ENCODE assay signal across 15 cellular contexts in the genomic region with DNA sequence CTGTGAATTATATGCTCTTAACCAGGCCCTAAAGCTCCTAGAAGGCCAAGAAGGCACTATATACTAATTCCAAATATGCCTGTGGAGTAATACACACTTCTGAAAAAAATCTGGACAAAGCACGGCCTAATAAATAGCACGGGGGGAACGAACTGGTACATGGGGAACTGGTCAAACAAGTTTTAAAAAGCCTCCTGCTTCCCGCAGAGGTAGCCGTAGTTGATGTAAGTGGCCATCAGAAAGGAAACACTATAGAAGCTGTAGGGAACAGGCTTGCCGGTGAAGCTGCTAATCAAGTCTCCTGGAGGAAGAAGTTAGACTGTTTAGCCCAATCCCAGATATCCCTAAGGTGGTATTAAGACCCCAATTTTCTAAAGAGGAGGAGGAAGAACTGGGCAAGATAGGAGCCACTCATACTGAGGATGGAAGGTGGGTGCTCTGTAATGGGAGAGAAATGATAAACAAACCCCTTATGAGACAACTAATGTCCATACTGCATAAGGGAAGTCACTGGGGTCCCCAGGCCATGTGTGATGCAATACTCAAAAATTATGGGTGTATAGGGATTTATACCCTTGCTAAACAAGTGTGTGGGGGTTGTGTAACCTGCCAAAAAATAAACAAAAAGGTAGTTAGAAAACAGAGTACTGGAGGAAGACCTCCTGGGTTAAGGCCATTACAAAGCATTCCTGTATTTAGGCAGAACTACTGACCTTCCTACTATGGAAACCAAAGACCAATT. TPM values are rescaled to one million over a fixed set of nuclear protein-coding genes. Genes with fewer than 3 reads are reported as not detected.
DNase-seq lines count a peak whose midpoint lies in the region; ATAC-seq, FAIRE-seq and TF ChIP-seq lines count a peak whose summit lies in the region.
"Had no signal": no experiment of that assay in that cellular context is flagged by ENCODE, and none has a peak within 500 bp of the region (broad histone marks: within the 10 kb centered on the region; RNA-seq: fewer than 3 reads in every experiment).

No MANE protein-coding gene starts in this region.

- H3K9me2 ChIP-seq in PC-9 (ENCODE audit: insufficient read depth) = no peaks in the 10 kb centered on the region

- no peak overlapping the region for H3K27ac Mint-ChIP-seq in MCF 10A (ENCODE audit: low read depth, unreplicated experiment)

- no peaks in the 10 kb centered on the region for H3K4me1 Mint-ChIP-seq in MCF 10A (ENCODE audit: insufficient read depth, unreplicated experiment)

- TF ChIP-seq POLR2A in breast epithelium (IDR thresholded peaks at IDR 0.05) = no peak

- H3K4me2 ChIP-seq in PC-9 (peak overlapping the region; percentile 71), keratinocyte (ENCODE audit: control insufficient read depth, extremely low read depth, insufficient read depth, low read depth, low read length) (no peak overlapping the region)
- H3K4me2 ChIP-seq: A549 had no signal

- ATAC-seq in GM21619 (IDR thresholded peaks at IDR 0.05; ENCODE audit: unreplicated experiment) (no peak), HG03432 (IDR thresholded peaks at IDR 0.05; ENCODE audit: unreplicated experiment) (no peak)
- ATAC-seq: A549; CD8-positive, alpha-beta T cell had no signal

- H3K4me3 Mint-ChIP-seq in MCF 10A (ENCODE audit: unreplicated experiment) = no peak overlapping the region
- H3K4me3 Mint-ChIP-seq: CD8-positive, alpha-beta T cell had no signal

- intact Hi-C loops in breast epithelium (cut with DNase I; ENCODE audit: low total_unique reads) = no loop called here
- intact Hi-C loops in MCF 10A (cut with micrococcal nuclease) = no loop called here
- intact Hi-C loops in PC-9 (cut with micrococcal nuclease; ENCODE audit: unreplicated experiment) = no loop called here

- POLR2A ChIA-PET in MCF 10A (lab: Yijun Ruan, JAX) = interaction anchor here (0.6 kb wide), 2 partner anchors 54 to 114 kb away, joined by 3 read pairs; a partner anchor contains a TSS
- POLR2A ChIA-PET in PC-9 (lab: Charles Lee; ENCODE audit: unreplicated experiment) = no interaction called here

- H3K36me3 Mint-ChIP-seq in MCF 10A (ENCODE audit: insufficient read depth, unreplicated experiment) = no peaks in the 10 kb centered on the region
- H3K36me3 Mint-ChIP-seq: CD8-positive, alpha-beta T cell had no signal

- no peaks in the 10 kb centered on the region for H3K27me3 Mint-ChIP-seq in MCF 10A (ENCODE audit: insufficient read depth, unreplicated experiment)

- H3K9ac ChIP-seq in keratinocyte (ENCODE audit: control insufficient read depth, extremely low read depth, insufficient read depth, low read length) = no peak overlapping the region

- H3K9me3 ChIP-seq in breast epithelium = no peaks in the 10 kb centered on the region
- no peaks in the 10 kb centered on the region for H3K9me3 ChIP-seq in PC-9 (ENCODE audit: insufficient read depth, low read depth)
- no peaks in the 10 kb centered on the region for H3K9me3 ChIP-seq in keratinocyte (ENCODE audit: control insufficient read depth, low read depth, low read length)
- H3K9me3 ChIP-seq: A549, esophagus squamous epithelium, heart left ventricle had no signal

- H3K79me2 ChIP-seq in PC-9 (ENCODE audit: low read depth) = no peaks in the 10 kb centered on the region
- H3K79me2 ChIP-seq in keratinocyte (ENCODE audit: control insufficient read depth, insufficient read depth, low read length) = no peaks in the 10 kb centered on the region

- in situ Hi-C loops in brain microvascular endothelial cell (cut with HindIII; ENCODE audit: low pct_ligation_motif_present, low sequenced_read_pairs) = no loop called here

- H4K20me1 ChIP-seq in PC-9 (ENCODE audit: insufficient read depth) (no peaks in the 10 kb centered on the region), keratinocyte (ENCODE audit: control insufficient read depth, extremely low read depth, insufficient read depth, low read length) (no peaks in the 10 kb centered on the region)

- H3F3A ChIP-seq in PC-9 (ENCODE audit: insufficient read depth, low read depth) = peaks cover 19% of the 10 kb centered on the region

- TF ChIP-seq CTCF in breast epithelium (IDR thresholded peaks at IDR 0.05) = no peak
- TF ChIP-seq CTCF in MCF 10A (IDR thresholded peaks at IDR 0.05; ENCODE audit: unreplicated experiment) = no peak
- no peak for TF ChIP-seq CTCF in PC-9 (conservative IDR thresholded peaks at IDR 0.05)
- no peak for TF ChIP-seq CTCF in keratinocyte (optimal IDR thresholded peaks at IDR 0.05 in 1 of 3, IDR thresholded peaks at IDR 0.05 in 1 of 3, conservative IDR thresholded peaks at IDR 0.05 in 1 of 3; ENCODE audit: extremely low read depth in 1 of 3, insufficient read depth in 2 of 3, low read length in 3 of 3)
- no peak for TF ChIP-seq CTCF in brain microvascular endothelial cell (IDR thresholded peaks at IDR 0.05; ENCODE audit: low read depth, low read length, missing control alignments)

- BruUV-seq in MCF 10A (replicated peaks; lab: Mats Ljungman, UMichigan) (no TSS peak), PC-9 (replicated peaks; lab: Mats Ljungman, UMichigan) (no TSS peak)

- dilution Hi-C loops in keratinocyte (cut with MboI; ENCODE audit: extremely low pct_ligation_motif_present, low sequenced_read_pairs) = no loop called here

- H3K27ac ChIP-seq in breast epithelium (peak overlapping the region; percentile 5 to 43), PC-9 (peak overlapping the region; percentile 62), keratinocyte (ENCODE audit: control insufficient read depth, insufficient read depth, low read length) (no peak overlapping the region), brain microvascular endothelial cell (no peak overlapping the region)
- H3K27ac ChIP-seq: A549, esophagus squamous epithelium, heart left ventricle had no signal

- H3K9me3 Mint-ChIP-seq in MCF 10A (ENCODE audit: unreplicated experiment) = no peaks in the 10 kb centered on the region
- H3K9me3 Mint-ChIP-seq: CD8-positive, alpha-beta T cell had no signal

- no peak for DNase-seq in breast epithelium (ENCODE audit: low spot score in 2 of 2)
- DNase-seq in MCF 10A (ENCODE audit: unreplicated experiment) = no peak
- peak; percentile 42 to 83 for DNase-seq in PC-9
- DNase-seq in keratinocyte (ENCODE audit: low read depth, low spot score) = no peak
- DNase-seq in brain microvascular endothelial cell = no peak
- DNase-seq in DMS114 treated with DMSO at 0.1 percent for 48 hours (lab: John Stamatoyannopoulos, UW; ENCODE audit: unreplicated experiment) = no peak
- DNase-seq: activated gamma-delta T cell; aorta; CD8-positive, alpha-beta T cell; esophagus squamous epithelium had no signal

- CTCF ChIA-PET in MCF 10A (lab: Yijun Ruan, JAX) = interaction anchor here (0.6 to 1.3 kb wide), 4 partner anchors 18 to 1432 kb away, joined by 3 to 5 read pairs (median 4); no protein-coding TSS in a partner anchor
- CTCF ChIA-PET in PC-9 (lab: Charles Lee) = interaction anchor here (0.5 to 0.7 kb wide), 2 partner anchors 61 to 128 kb away, joined by 4 to 6 read pairs; no protein-coding TSS in a partner anchor

- no peaks in the 10 kb centered on the region for H3K9me1 ChIP-seq in keratinocyte (ENCODE audit: control insufficient read depth, extremely low read depth, insufficient read depth, low read length)

- H3K36me3 ChIP-seq in breast epithelium = no peaks in the 10 kb centered on the region
- no peaks in the 10 kb centered on the region for H3K36me3 ChIP-seq in PC-9 (ENCODE audit: low read depth)
- no peaks in the 10 kb centered on the region for H3K36me3 ChIP-seq in keratinocyte (ENCODE audit: control insufficient read depth in 2 of 2, extremely low read depth in 1 of 2, insufficient read depth in 2 of 2, low read length in 2 of 2)
- H3K36me3 ChIP-seq in brain microvascular endothelial cell (replicated peaks) = no peaks in the 10 kb centered on the region
- H3K36me3 ChIP-seq: esophagus squamous epithelium, heart left ventricle had no signal

- H3K27me3 ChIP-seq in breast epithelium (no peaks in the 10 kb centered on the region), PC-9 (ENCODE audit: insufficient read depth, low read depth) (no peaks in the 10 kb centered on the region), keratinocyte (ENCODE audit: control insufficient read depth, extremely low read depth, insufficient read depth, low read length) (no peaks in the 10 kb centered on the region), brain microvascular endothelial cell (replicated peaks) (no peaks in the 10 kb centered on the region)
- H3K27me3 ChIP-seq: esophagus squamous epithelium had no signal

- FAIRE-seq in keratinocyte (lab: Jason Lieb, UNC) = no peak
- FAIRE-seq: A549 had no signal

- H3K4me3 ChIP-seq in breast epithelium = no peak overlapping the region
- H3K4me3 ChIP-seq in PC-9 = peak overlapping the region; percentile 22; the same call in 1 of the 2 replicates
- no peak overlapping the region for H3K4me3 ChIP-seq in keratinocyte (ENCODE audit: control insufficient read depth in 2 of 3, extremely low read depth in 1 of 3, insufficient read depth in 2 of 3, low read depth in 1 of 3, low read length in 3 of 3)
- no peak overlapping the region for H3K4me3 ChIP-seq in brain microvascular endothelial cell (ENCODE audit: low read depth, low read length)
- H3K4me3 ChIP-seq: A549, esophagus squamous epithelium, heart left ventricle had no signal

- H3K4me1 ChIP-seq in breast epithelium (peaks cover 0 to 4% of the 10 kb centered on the region in 2 donors), PC-9 (replicated peaks; ENCODE audit: insufficient read depth) (peaks cover 40% of the 10 kb centered on the region), keratinocyte (ENCODE audit: control insufficient read depth, extremely low read depth, insufficient read depth, low read length) (peaks cover 11% of the 10 kb centered on the region)
- H3K4me1 ChIP-seq: A549 had no signal

- peak overlapping the region; percentile 67; the same call in 1 of the 2 replicates for H2AFZ ChIP-seq in PC-9
- peak overlapping the region; percentile 41 for H2AFZ ChIP-seq in keratinocyte (ENCODE audit: control insufficient read depth, low read length)

RNA-seq across cellular contexts. Expression of a gene that starts 27.1 kb away (rescaled TPM):
- 10 to 100 TPM; 15.4 to 19.5 (median 17.4) TPM for total RNA-seq in breast epithelium
- total RNA-seq in MCF 10A (2022) = 11.3 and 12.9 TPM in 2 replicates
- 14.9 and 17.1 TPM in 2 replicates for total RNA-seq in PC-9 (2021)
- 11.4 to 15.9 TPM (median 14.6 TPM) in 3 replicates for polyA plus RNA-seq in keratinocyte
- polyA plus RNA-seq in keratinocyte (2011; ENCODE audit: low read depth) = 7.6 TPM
- polyA plus RNA-seq in keratinocyte (2011; cell fraction: cytosol; rRNA removed) = 7.9 and 12.9 TPM in 2 replicates
- 29.3 and 36.5 TPM in 2 replicates for polyA plus RNA-seq in keratinocyte (2011; cell fraction: nucleus; rRNA removed)
- polyA plus RNA-seq in keratinocyte (2012; ENCODE audit: low replicate concordance) = 5.6 and 11.5 TPM in 2 replicates
- 27.8 to 33.7 TPM (median 29.8 TPM) in 3 replicates for polyA minus RNA-seq in keratinocyte
- 13.2 TPM for polyA minus RNA-seq in keratinocyte (2011; cell fraction: cytosol; rRNA and poly(A)+ RNA removed)
- 19.5 and 30.5 TPM in 2 replicates for polyA minus RNA-seq in keratinocyte (2011; cell fraction: nucleus; rRNA and poly(A)+ RNA removed)

RNA-seq across cellular contexts. Expression of a gene that starts 30.8 kb away (rescaled TPM):
- total RNA-seq in breast epithelium (10 to 100 TPM in 2 of 3 donors, 1 to 10 TPM in 1; 9.0 to 19.9 (median 12.1) TPM), MCF 10A (2022) (25.6 and 25.9 TPM in 2 replicates), PC-9 (2021) (28.4 and 28.7 TPM in 2 replicates)
- 17.9 to 30.1 TPM (median 23.0 TPM) in 3 replicates for polyA plus RNA-seq in keratinocyte
- polyA plus RNA-seq in keratinocyte (2011; ENCODE audit: low read depth) = 3.5 TPM
- 9.9 and 14.6 TPM in 2 replicates for polyA plus RNA-seq in keratinocyte (2011; cell fraction: cytosol; rRNA removed)
- 103 and 119 TPM in 2 replicates for polyA plus RNA-seq in keratinocyte (2011; cell fraction: nucleus; rRNA removed)
- polyA plus RNA-seq in keratinocyte (2012; ENCODE audit: low replicate concordance) = 13.7 and 28.9 TPM in 2 replicates
- 33.9 to 46.4 TPM (median 35.0 TPM) in 3 replicates for polyA minus RNA-seq in keratinocyte
- 29.9 TPM for polyA minus RNA-seq in keratinocyte (2011; cell fraction: cytosol; rRNA and poly(A)+ RNA removed)
- 84.7 and 90.7 TPM in 2 replicates for polyA minus RNA-seq in keratinocyte (2011; cell fraction: nucleus; rRNA and poly(A)+ RNA removed)

RNA-seq across cellular contexts. Expression of a gene that starts 58.8 kb away (rescaled TPM):
- total RNA-seq in breast epithelium (1 to 10 TPM in 2 of 3 donors, not detected in 1; 3.6 to 8.9 TPM), MCF 10A (2022) (13.6 and 30.2 TPM in 2 replicates), PC-9 (2021) (3.6 and 6.2 TPM in 2 replicates)
- 19.8 to 32.2 TPM (median 31.6 TPM) in 3 replicates for polyA plus RNA-seq in keratinocyte
- 2.2 TPM for polyA plus RNA-seq in keratinocyte (2011; ENCODE audit: low read depth)
- 21.9 and 51.1 TPM in 2 replicates for polyA plus RNA-seq in keratinocyte (2011; cell fraction: cytosol; rRNA removed)
- 55.1 and 77.8 TPM in 2 replicates for polyA plus RNA-seq in keratinocyte (2011; cell fraction: nucleus; rRNA removed)
- polyA plus RNA-seq in keratinocyte (2012; ENCODE audit: low replicate concordance) = 20.2 and 38.7 TPM in 2 replicates
- 23.2 to 88.5 TPM (median 28.0 TPM) in 3 replicates for polyA minus RNA-seq in keratinocyte
- polyA minus RNA-seq in keratinocyte (2011; cell fraction: cytosol; rRNA and poly(A)+ RNA removed) = 67.7 TPM
- 34.7 and 38.7 TPM in 2 replicates for polyA minus RNA-seq in keratinocyte (2011; cell fraction: nucleus; rRNA and poly(A)+ RNA removed)
- total RNA-seq: aorta, subcutaneous adipose tissue had no signal
- polyA plus RNA-seq: aorta had no signal

Comparison
In these comparisons a context has a peak if more than half of its experiments do, and no peak if none do; other contexts are left out.
1. DNase-seq: peak in PC-9 (2 of 2); none in breast epithelium (0 of 2), MCF 10A (single experiment), keratinocyte (single experiment), brain microvascular endothelial cell (single experiment) and DMS114 treated with DMSO at 0.1 percent for 48 hours (single experiment).
2. H3K27ac ChIP-seq: peak in breast epithelium (2 of 2) and PC-9 (single experiment); none in keratinocyte (single experiment) and brain microvascular endothelial cell (single experiment).